1 cellular context compared by ENCODE assay signal in the genomic region with DNA sequence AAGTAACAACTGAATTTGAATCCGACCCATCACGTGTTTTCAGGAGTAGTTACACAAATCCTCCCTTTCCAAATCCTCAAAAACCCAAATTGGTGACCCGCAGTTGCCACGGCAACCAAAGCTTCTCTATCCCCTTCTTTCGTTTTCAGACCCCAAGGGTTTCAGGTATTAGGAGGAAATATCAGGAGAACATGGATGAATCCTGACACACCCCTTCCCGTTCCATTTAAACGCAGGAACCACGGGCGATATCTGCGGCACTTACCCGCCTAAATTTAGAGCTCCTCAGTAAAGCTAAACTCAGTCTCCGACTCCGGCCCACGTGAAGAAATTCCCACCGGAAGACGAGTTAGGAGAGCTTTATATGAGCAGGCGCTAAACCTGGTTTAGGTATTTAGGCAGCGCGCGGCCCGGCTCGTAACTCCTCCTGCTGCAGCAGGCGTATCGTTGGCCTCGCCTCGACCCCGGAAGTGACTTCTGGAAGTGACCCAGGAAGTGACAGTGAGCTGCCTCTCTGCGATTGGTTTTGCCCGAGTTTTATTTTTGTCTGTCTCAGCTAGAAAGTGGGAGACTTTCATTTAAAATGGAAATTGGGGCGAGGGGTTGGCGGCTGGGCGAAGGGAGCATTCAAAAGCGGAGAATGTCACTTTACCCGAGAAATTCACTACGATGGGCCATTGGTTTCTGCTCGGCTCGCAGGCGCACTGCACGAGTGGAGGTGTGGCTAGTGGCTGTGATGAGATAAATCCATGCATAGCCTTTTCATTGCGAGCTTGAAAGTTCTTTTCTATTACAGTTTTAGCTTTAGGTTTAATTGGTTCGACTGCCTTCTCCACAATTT.
TF ChIP-seq lines count a peak whose summit lies in the region.

TSS of gene TAF1A (minus strand) at position 472 of the 841 bp plus-strand sequence.

TF ChIP-seq in K562, 482 proteins besides CTCF, POLR2A, EP300 and RAD21 (continued from another document and continues in another):
- TF ChIP-seq MTA1 (IDR thresholded peaks at IDR 0.05; ENCODE audit: borderline replicate concordance) (0 out of 2 replicates have a peak, but pooled peaks have one; percentile 18), ZNF134 (CRISPR knock-in tag; conservative IDR thresholded peaks at IDR 0.05) (no peak; the same call in 1 of the 2 replicates), ZKSCAN1 (IDR thresholded peaks at IDR 0.05; ENCODE audit: low read depth, low read length) (no peak), ZBTB40 (IDR thresholded peaks at IDR 0.05) (peak; percentile 96), ZBTB40 (CRISPR knock-in tag; IDR thresholded peaks at IDR 0.05) (no peak), EHMT2 (IDR thresholded peaks at IDR 0.05) (peak; percentile 87), XRCC5 (IDR thresholded peaks at IDR 0.05; ENCODE audit: low read depth, low read length) (no peak; the same call in 1 of the 2 replicates), BHLHE40 (IDR thresholded peaks at IDR 0.05; ENCODE audit: low read length) (peak; percentile 88), ELF4 (CRISPR knock-in tag; IDR thresholded peaks at IDR 0.05) (peak; percentile 86), CSDE1 (IDR thresholded peaks at IDR 0.05) (peak in 1 of 2 experiments; percentile 26; a peak in 1 of 4 replicates), DIDO1 (tag; IDR thresholded peaks at IDR 0.05; ENCODE audit: low read depth) (peak; percentile 92), ETV6 (IDR thresholded peaks at IDR 0.05; ENCODE audit: borderline replicate concordance in 1 of 2, low read depth in 2 of 2, low read length in 1 of 2) (peak; percentile 17 to 79; a peak in 2 of 4 replicates), ETV6 (CRISPR knock-in tag; IDR thresholded peaks at IDR 0.05; ENCODE audit: borderline replicate concordance) (no peak), FOXP1 (CRISPR knock-in tag; IDR thresholded peaks at IDR 0.05) (0 out of 2 replicates have a peak, but pooled peaks have one; percentile 42), HDAC8 (tag; IDR thresholded peaks at IDR 0.05) (no peak), CREB1 (IDR thresholded peaks at IDR 0.05) (peak; percentile 42; the same call in 1 of the 2 replicates), CREB1 (CRISPR knock-in tag; IDR thresholded peaks at IDR 0.05) (peak; percentile 44; the same call in 1 of the 2 replicates), MNT (conservative IDR thresholded peaks at IDR 0.05) (peak; percentile 87 to 94), MEIS2 (IDR thresholded peaks at IDR 0.05; ENCODE audit: partially characterized antibody) (peak; percentile 22)
- TF ChIP-seq, protein P1, sequence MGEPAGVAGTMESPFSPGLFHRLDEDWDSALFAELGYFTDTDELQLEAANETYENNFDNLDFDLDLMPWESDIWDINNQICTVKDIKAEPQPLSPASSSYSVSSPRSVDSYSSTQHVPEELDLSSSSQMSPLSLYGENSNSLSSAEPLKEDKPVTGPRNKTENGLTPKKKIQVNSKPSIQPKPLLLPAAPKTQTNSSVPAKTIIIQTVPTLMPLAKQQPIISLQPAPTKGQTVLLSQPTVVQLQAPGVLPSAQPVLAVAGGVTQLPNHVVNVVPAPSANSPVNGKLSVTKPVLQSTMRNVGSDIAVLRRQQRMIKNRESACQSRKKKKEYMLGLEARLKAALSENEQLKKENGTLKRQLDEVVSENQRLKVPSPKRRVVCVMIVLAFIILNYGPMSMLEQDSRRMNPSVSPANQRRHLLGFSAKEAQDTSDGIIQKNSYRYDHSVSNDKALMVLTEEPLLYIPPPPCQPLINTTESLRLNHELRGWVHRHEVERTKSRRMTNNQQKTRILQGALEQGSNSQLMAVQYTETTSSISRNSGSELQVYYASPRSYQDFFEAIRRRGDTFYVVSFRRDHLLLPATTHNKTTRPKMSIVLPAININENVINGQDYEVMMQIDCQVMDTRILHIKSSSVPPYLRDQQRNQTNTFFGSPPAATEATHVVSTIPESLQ (CRISPR knock-in tag; IDR thresholded peaks at IDR 0.05), result peak; percentile 68; the same call in 1 of the 2 replicates
- TF ChIP-seq, protein P2, sequence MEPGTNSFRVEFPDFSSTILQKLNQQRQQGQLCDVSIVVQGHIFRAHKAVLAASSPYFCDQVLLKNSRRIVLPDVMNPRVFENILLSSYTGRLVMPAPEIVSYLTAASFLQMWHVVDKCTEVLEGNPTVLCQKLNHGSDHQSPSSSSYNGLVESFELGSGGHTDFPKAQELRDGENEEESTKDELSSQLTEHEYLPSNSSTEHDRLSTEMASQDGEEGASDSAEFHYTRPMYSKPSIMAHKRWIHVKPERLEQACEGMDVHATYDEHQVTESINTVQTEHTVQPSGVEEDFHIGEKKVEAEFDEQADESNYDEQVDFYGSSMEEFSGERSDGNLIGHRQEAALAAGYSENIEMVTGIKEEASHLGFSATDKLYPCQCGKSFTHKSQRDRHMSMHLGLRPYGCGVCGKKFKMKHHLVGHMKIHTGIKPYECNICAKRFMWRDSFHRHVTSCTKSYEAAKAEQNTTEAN (CRISPR knock-in tag; IDR thresholded peaks at IDR 0.05), result no peak
- TF ChIP-seq, protein P3, sequence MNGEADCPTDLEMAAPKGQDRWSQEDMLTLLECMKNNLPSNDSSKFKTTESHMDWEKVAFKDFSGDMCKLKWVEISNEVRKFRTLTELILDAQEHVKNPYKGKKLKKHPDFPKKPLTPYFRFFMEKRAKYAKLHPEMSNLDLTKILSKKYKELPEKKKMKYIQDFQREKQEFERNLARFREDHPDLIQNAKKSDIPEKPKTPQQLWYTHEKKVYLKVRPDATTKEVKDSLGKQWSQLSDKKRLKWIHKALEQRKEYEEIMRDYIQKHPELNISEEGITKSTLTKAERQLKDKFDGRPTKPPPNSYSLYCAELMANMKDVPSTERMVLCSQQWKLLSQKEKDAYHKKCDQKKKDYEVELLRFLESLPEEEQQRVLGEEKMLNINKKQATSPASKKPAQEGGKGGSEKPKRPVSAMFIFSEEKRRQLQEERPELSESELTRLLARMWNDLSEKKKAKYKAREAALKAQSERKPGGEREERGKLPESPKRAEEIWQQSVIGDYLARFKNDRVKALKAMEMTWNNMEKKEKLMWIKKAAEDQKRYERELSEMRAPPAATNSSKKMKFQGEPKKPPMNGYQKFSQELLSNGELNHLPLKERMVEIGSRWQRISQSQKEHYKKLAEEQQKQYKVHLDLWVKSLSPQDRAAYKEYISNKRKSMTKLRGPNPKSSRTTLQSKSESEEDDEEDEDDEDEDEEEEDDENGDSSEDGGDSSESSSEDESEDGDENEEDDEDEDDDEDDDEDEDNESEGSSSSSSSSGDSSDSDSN (IDR thresholded peaks at IDR 0.05; ENCODE audit: borderline replicate concordance in 1 of 2, low read depth in 2 of 2, low read length in 2 of 2), result 0 out of 4 replicates have a peak, but pooled peaks of 1 of the 2 experiments have one; percentile 27
- TF ChIP-seq, protein P4, sequence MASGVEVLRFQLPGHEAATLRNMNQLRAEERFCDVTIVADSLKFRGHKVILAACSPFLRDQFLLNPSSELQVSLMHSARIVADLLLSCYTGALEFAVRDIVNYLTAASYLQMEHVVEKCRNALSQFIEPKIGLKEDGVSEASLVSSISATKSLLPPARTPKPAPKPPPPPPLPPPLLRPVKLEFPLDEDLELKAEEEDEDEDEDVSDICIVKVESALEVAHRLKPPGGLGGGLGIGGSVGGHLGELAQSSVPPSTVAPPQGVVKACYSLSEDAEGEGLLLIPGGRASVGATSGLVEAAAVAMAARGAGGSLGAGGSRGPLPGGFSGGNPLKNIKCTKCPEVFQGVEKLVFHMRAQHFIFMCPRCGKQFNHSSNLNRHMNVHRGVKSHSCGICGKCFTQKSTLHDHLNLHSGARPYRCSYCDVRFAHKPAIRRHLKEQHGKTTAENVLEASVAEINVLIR (CRISPR knock-in tag; IDR thresholded peaks at IDR 0.05), result peak; percentile 58; the same call in 1 of the 2 replicates
- TF ChIP-seq, protein P5, sequence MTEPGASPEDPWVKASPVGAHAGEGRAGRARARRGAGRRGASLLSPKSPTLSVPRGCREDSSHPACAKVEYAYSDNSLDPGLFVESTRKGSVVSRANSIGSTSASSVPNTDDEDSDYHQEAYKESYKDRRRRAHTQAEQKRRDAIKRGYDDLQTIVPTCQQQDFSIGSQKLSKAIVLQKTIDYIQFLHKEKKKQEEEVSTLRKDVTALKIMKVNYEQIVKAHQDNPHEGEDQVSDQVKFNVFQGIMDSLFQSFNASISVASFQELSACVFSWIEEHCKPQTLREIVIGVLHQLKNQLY (CRISPR knock-in tag; conservative IDR thresholded peaks at IDR 0.05), result no peak
- TF ChIP-seq, protein P6, sequence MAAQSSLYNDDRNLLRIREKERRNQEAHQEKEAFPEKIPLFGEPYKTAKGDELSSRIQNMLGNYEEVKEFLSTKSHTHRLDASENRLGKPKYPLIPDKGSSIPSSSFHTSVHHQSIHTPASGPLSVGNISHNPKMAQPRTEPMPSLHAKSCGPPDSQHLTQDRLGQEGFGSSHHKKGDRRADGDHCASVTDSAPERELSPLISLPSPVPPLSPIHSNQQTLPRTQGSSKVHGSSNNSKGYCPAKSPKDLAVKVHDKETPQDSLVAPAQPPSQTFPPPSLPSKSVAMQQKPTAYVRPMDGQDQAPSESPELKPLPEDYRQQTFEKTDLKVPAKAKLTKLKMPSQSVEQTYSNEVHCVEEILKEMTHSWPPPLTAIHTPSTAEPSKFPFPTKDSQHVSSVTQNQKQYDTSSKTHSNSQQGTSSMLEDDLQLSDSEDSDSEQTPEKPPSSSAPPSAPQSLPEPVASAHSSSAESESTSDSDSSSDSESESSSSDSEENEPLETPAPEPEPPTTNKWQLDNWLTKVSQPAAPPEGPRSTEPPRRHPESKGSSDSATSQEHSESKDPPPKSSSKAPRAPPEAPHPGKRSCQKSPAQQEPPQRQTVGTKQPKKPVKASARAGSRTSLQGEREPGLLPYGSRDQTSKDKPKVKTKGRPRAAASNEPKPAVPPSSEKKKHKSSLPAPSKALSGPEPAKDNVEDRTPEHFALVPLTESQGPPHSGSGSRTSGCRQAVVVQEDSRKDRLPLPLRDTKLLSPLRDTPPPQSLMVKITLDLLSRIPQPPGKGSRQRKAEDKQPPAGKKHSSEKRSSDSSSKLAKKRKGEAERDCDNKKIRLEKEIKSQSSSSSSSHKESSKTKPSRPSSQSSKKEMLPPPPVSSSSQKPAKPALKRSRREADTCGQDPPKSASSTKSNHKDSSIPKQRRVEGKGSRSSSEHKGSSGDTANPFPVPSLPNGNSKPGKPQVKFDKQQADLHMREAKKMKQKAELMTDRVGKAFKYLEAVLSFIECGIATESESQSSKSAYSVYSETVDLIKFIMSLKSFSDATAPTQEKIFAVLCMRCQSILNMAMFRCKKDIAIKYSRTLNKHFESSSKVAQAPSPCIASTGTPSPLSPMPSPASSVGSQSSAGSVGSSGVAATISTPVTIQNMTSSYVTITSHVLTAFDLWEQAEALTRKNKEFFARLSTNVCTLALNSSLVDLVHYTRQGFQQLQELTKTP (IDR thresholded peaks at IDR 0.05; ENCODE audit: low read depth in 1 of 2, partially characterized antibody in 2 of 2), result peak in 1 of 2 experiments; percentile 51
